In the genomic region with DNA sequence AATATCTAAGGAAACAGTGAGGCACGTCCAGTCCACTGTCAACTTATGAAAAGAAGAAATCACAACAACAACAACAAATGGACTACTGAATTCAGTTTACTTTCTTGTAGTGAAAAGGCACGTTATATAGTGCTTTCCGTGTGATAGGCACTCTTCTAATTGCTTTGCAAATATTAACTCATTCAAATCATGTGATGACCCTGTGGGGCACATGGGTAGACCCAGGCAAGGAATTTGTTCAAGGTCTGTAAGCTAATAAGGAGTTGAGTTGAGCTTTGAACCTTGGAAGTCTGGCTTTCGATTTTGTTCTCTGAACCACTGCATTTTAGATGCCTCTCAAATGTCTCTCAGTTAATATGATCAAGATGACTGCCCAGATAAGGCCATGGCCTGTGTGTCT, we compare ENCODE assay signal across 28 cellular contexts.
"Had no signal": no experiment of that assay in that cellular context is flagged by ENCODE, and none has a peak within 500 bp of the region (broad histone marks: within the 10 kb centered on the region; RNA-seq: fewer than 3 reads in every experiment).

No MANE protein-coding gene starts in this region.

- H3K4me1 ChIP-seq: adrenal gland, body of pancreas, colonic mucosa, esophagus squamous epithelium, gastroesophageal sphincter, heart right ventricle had no signal

- H3K4me3 ChIP-seq: adrenal gland, body of pancreas, colonic mucosa, esophagus squamous epithelium, gastroesophageal sphincter, heart right ventricle had no signal

- H3K36me3 ChIP-seq: adrenal gland, colonic mucosa, esophagus squamous epithelium, gastroesophageal sphincter, heart right ventricle had no signal

- ATAC-seq: activated CD4-positive, alpha-beta T cell treated with anti-CD3 and anti-CD28 coated beads for 36 hours; activated CD8-positive, alpha-beta memory T cell treated with anti-CD3 and anti-CD28 coated beads, Interleukin-2, amount 10 ng/mL, durations not matched to agents 7 days and 5 days; activated CD8-positive, alpha-beta T cell treated with anti-CD3 and anti-CD28 coated beads, Interleukin-2, amount 10 ng/mL, durations not matched to agents 7 days and 5 days; activated naive CD8-positive, alpha-beta T cell treated with anti-CD3 and anti-CD28 coated beads, Interleukin-2, amount 50 U/mL, for 24 hours; body of pancreas; gastroesophageal sphincter; heart right ventricle had no signal

- H3K27me3 ChIP-seq: adrenal gland, body of pancreas, colonic mucosa, esophagus squamous epithelium, gastroesophageal sphincter had no signal

- H3K9me3 ChIP-seq: adrenal gland, body of pancreas, colonic mucosa, esophagus squamous epithelium, gastroesophageal sphincter had no signal

- DNase-seq: activated CD4-positive, alpha-beta memory T cell treated with anti-CD3 and anti-CD28 coated beads for 36 hours; activated CD4-positive, alpha-beta T cell treated with anti-CD3 and anti-CD28 coated beads for 36 hours; activated CD4-positive, alpha-beta T cell treated with anti-CD3 and anti-CD28 coated beads, Interleukin-2, amount 10 ng/mL, durations not matched to agents 24 days and 14 days; activated CD4-positive, CD25-positive, alpha-beta regulatory T cell; activated CD4-positive, CD25-positive, alpha-beta regulatory T cell treated with anti-CD3 and anti-CD28 coated beads, Interleukin-2, amount 50 U/mL, for 72 hours; activated CD8-positive, alpha-beta memory T cell treated with anti-CD3 and anti-CD28 coated beads, Interleukin-2, amount 10 ng/mL, durations not matched to agents 7 days and 5 days; activated CD8-positive, alpha-beta memory T cell treated with anti-CD3 and anti-CD28 coated beads, Interleukin-2, amount 50 U/mL, for 4 hours; activated CD8-positive, alpha-beta T cell treated with anti-CD3 and anti-CD28 coated beads, Interleukin-2, amount 10 ng/mL, durations not matched to agents 7 days and 5 days; activated effector memory CD4-positive, alpha-beta T cell treated with anti-CD3 and anti-CD28 coated beads, Interleukin-2, amount 50 U/mL, for 16 hours; activated naive CD4-positive, alpha-beta T cell treated with anti-CD3 and anti-CD28 coated beads for 36 hours; activated naive CD8-positive, alpha-beta T cell treated with anti-CD3 and anti-CD28 coated beads for 36 hours; activated naive CD8-positive, alpha-beta T cell treated with anti-CD3 and anti-CD28 coated beads, Interleukin-2, amount 50 U/mL, for 24 hours; activated T-cell treated with anti-CD3 and anti-CD28 coated beads, Interleukin-2, amount 50 U/mL, for 1 hour; activated T-cell treated with anti-CD3 and anti-CD28 coated beads, Interleukin-2, amount 50 U/mL, for 48 hours; adrenal gland; amygdala; aorta; body of pancreas; central memory CD4-positive, alpha-beta T cell; cerebellar nuclear complex; colonic mucosa; effector CD8-positive, alpha-beta T cell; esophagus squamous epithelium; foreskin melanocyte; heart right ventricle; T-helper 2 cell had no signal

- H3K27ac ChIP-seq: adrenal gland, body of pancreas, colonic mucosa, epithelial cell of prostate, esophagus squamous epithelium, gastroesophageal sphincter, heart right ventricle had no signal
